In the genomic region with DNA sequence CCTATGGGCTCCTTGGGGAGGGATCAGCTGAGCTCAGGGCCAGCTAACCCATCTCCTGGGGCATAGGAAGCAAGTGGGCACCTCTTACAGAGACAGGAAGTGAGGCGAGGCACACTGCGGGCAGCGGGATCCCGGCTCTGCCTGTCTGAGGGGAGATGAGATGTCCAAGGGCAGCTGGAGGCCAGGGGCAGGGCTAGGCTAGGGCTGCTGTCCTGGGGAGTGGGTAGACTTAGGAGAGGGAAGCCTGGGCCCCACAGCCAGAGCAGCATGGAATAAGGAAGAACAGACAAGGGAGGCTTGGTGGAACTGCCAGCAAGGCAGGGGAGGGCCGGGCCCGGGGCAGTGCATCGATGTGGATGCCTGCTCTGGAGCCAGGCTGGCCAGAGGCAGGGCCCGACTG, we compare ENCODE assay signal across 1 cellular context.
TF ChIP-seq lines count a peak whose summit lies in the region.

No MANE protein-coding gene starts in this region.

TF ChIP-seq in H1, 55 proteins besides CTCF, POLR2A, EP300 and RAD21:
- TF ChIP-seq TCF12 (IDR thresholded peaks at IDR 0.05; ENCODE audit: low read depth, low read length), result no peak
- TF ChIP-seq ZNF274 (IDR thresholded peaks at IDR 0.05; ENCODE audit: borderline replicate concordance, extremely low read depth, low read length), result no peak
- TF ChIP-seq RNF2 (IDR thresholded peaks at IDR 0.05; ENCODE audit: borderline replicate concordance, low read depth, low read length, missing control alignments, poor library complexity, severe bottlenecking), result no peak
